Comparison of ENCODE assay signal across 8 cellular contexts in genomic region chr10:102743588-102744373, GRCh38. TPM values are rescaled to one million over a fixed set of nuclear protein-coding genes. Genes with fewer than 3 reads are reported as not detected.
DNase-seq lines count a peak whose midpoint lies in the region; ATAC-seq and TF ChIP-seq lines count a peak whose summit lies in the region.

TSS of gene WBP1L (plus strand) at chr10:102743948. CDS start at chr10:102744054, 106 bp downstream.

- no peaks in the 10 kb centered on the region for H3K9me3 ChIP-seq in spleen

- H3K27ac ChIP-seq in spleen = peak within 1 kb of the TSS; percentile 82 to 97 (median 89)

- peaks cover 0 to 5% (median 0%) of the 10 kb centered on the region in 6 donors for H3K36me3 ChIP-seq in spleen

- intact Hi-C loops in spleen (cut with DNase I; ENCODE audit: low total_unique reads) = no loop called here

- ATAC-seq in GM19023 (IDR thresholded peaks at IDR 0.05; ENCODE audit: unreplicated experiment) = peak; percentile 96
- ATAC-seq in HG03280 (IDR thresholded peaks at IDR 0.05; ENCODE audit: unreplicated experiment) = peak; percentile 97

- H3K27me3 ChIP-seq in spleen (replicated peaks in 1 of 7) = no peaks in the 10 kb centered on the region

- H3K4me3 ChIP-seq in AG09309 (ENCODE audit: control insufficient read depth, low read depth, low read length) (peak within 1 kb of the TSS; percentile 100), spleen (peak within 1 kb of the TSS; percentile 84 to 99 (median 95))

- peaks cover 24 to 58% (median 43%) of the 10 kb centered on the region in 6 donors for H3K4me1 ChIP-seq in spleen

- TF ChIP-seq POLR2A in spleen (IDR thresholded peaks at IDR 0.05) = peak in 2 of 3 donors; percentile 14 to 23

- TF ChIP-seq CTCF in AG09309 (IDR thresholded peaks at IDR 0.05; ENCODE audit: control insufficient read depth, insufficient read depth, low read depth, low read length, missing control alignments) = no peak
- TF ChIP-seq CTCF in spleen (IDR thresholded peaks at IDR 0.05 in 8 of 11, conservative IDR thresholded peaks at IDR 0.05 in 3 of 11) = peak in 3 of 11 experiments; percentile 20 to 32 (median 25)

- 0 to 1% (median 1%) methylated on average over 34 to 37 of the region's 37 CpGs for WGBS in spleen, 5 donors

- peak; percentile 99 for DNase-seq in AG09309 (ENCODE audit: low read depth)
- peak; percentile 96 for DNase-seq in NCI-H345 treated with DMSO at 0.1 percent for 48 hours (lab: John Stamatoyannopoulos, UW; ENCODE audit: unreplicated experiment)
- peak; percentile 75 to 86 (median 86) for DNase-seq in activated CD4-positive, CD25-positive, alpha-beta regulatory T cell (lab: John Stamatoyannopoulos, UW)
- peak; percentile 97 for DNase-seq in central memory CD4-positive, alpha-beta T cell
- DNase-seq in inferior parietal cortex (ENCODE audit: extremely low spot score) = peak; percentile 99
- peak; percentile 95 for DNase-seq in spleen

RNA-seq across cellular contexts. Expression of gene WBP1L, which starts in this region (rescaled TPM):
- 100 to 1,000 TPM in 2 of 7 donors, 10 to 100 TPM in 5; 38.6 to 149 (median 55.4) TPM for total RNA-seq in spleen
- polyA plus RNA-seq in spleen = 10 to 100 TPM; 15.9 to 24.1 (median 16.1) TPM

Comparison
In these comparisons a context has a peak if more than half of its experiments do, and no peak if none do; other contexts are left out.
1. Peak in every context shown above with its lines: DNase-seq, ATAC-seq, H3K4me3 ChIP-seq and H3K27ac ChIP-seq.